Comparison of ENCODE assay signal across 8 cellular contexts in genomic region chr17:28041844-28042656, GRCh38. TPM values are rescaled to one million over a fixed set of nuclear protein-coding genes. Genes with fewer than 3 reads are reported as not detected.
DNase-seq lines count a peak whose midpoint lies in the region; ATAC-seq, FAIRE-seq and TF ChIP-seq lines count a peak whose summit lies in the region.

No MANE protein-coding gene starts in this region.

- ATAC-seq in HG03460 (IDR thresholded peaks at IDR 0.05; ENCODE audit: unreplicated experiment) (peak; percentile 15), GM12878 (peak; percentile 18), left lobe of liver (peak; percentile 17)

- BruUV-seq in GM12878 (replicated peaks; lab: Mats Ljungman, UMichigan): no TSS peak

- CTCF ChIA-PET in GM12878 (lab: Yijun Ruan, JAX): interaction anchor here (1.0 to 1.7 kb wide), 6 partner anchors 11 to 236 kb away, joined by 3 to 6 read pairs (median 4); no protein-coding TSS in a partner anchor

- peak overlapping the region; percentile 86 for H3K4me3 Mint-ChIP-seq in T-helper 1 cell treated with Interleukin-12 subunit alpha and Interleukin-12 subunit beta and Interleukin-4 antibody, amounts not matched to agents 30 μg/mL and 1 μg/mL, for 36 hours

- in situ Hi-C loops in GM12878 (cut with MboI): loop anchor here (10.0 kb wide), 1 partner anchor 497 kb away; no protein-coding TSS in a partner anchor
- in situ Hi-C loops in KBM-7 (cut with MboI; ENCODE audit: low pct_unique_long_range_greater_than_20kb, low sequenced_read_pairs): no loop called here

- H2AFZ ChIP-seq in GM12878 (ENCODE audit: control insufficient read depth, low read depth, low read length): peak overlapping the region; percentile 50

- TF ChIP-seq EP300 in GM12878 (IDR thresholded peaks at IDR 0.05; ENCODE audit: borderline replicate concordance in 1 of 2, control insufficient read depth in 1 of 2, low read depth in 2 of 2, low read length in 2 of 2): no peak

- H3K4me2 ChIP-seq in GM12878 (ENCODE audit: control insufficient read depth, insufficient read depth): peak overlapping the region; percentile 88

- DNase-seq in T-helper 1 cell (no peak), GM12878 (ENCODE audit: low read depth, low spot score) (no peak), left lobe of liver (ENCODE audit: low spot score) (no peak), thyroid gland (no peak), KBM-7 (no peak), NCI-H2029 treated with DMSO at 0.1 percent for 48 hours (lab: John Stamatoyannopoulos, UW) (no peak)

- H3K36me3 ChIP-seq in GM12878 (ENCODE audit: control insufficient read depth in 2 of 2, insufficient read depth in 2 of 2, low read length in 1 of 2) (no peaks in the 10 kb centered on the region), thyroid gland (no peaks in the 10 kb centered on the region)

- SMC1A ChIA-PET in GM12878 (lab: Charles Lee; ENCODE audit: uncharacterized antibody, unreplicated experiment): interaction anchor here (1.0 to 10.0 kb wide), 8 partner anchors 12 to 236 kb away, joined by 3 to 72 read pairs (median 4); no protein-coding TSS in a partner anchor

- H3K4me1 ChIP-seq in GM12878 (ENCODE audit: control insufficient read depth, insufficient read depth, low read length) (peaks cover 10% of the 10 kb centered on the region), thyroid gland (peaks cover 37% of the 10 kb centered on the region in 2 donors)

- RAD21 ChIA-PET in GM12878 (lab: Charles Lee; ENCODE audit: unreplicated experiment): interaction anchor here (0.9 to 2.8 kb wide), 13 partner anchors 12 to 293 kb away, joined by 3 to 16 read pairs (median 5); partner anchors contain the start of genes IFT20 and TNFAIP1

- H3K27me3 ChIP-seq in GM12878 (replicated peaks in 1 of 2; ENCODE audit: control insufficient read depth in 2 of 2, insufficient read depth in 2 of 2, low read length in 1 of 2): no peaks in the 10 kb centered on the region
- no peaks in the 10 kb centered on the region for H3K27me3 ChIP-seq in thyroid gland

- no peak for TF ChIP-seq RAD21 in GM12878 (IDR thresholded peaks at IDR 0.05; ENCODE audit: insufficient read depth, low read depth, low read length)

- peak overlapping the region; percentile 84 for H3K4me3 ChIP-seq in GM12878
- H3K4me3 ChIP-seq in thyroid gland (replicated peaks in 1 of 3): peak overlapping the region in 2 of 3 donors; percentile 75 to 99

- no peak for TF ChIP-seq CTCF in GM12878 (IDR thresholded peaks at IDR 0.05 in 2 of 3, conservative IDR thresholded peaks at IDR 0.05 in 1 of 3; ENCODE audit: control insufficient read depth in 2 of 3, extremely low read depth in 1 of 3, insufficient read depth in 1 of 3, low read depth in 3 of 3, low read length in 3 of 3)
- no peak for TF ChIP-seq CTCF in thyroid gland (IDR thresholded peaks at IDR 0.05)

- no peaks in the 10 kb centered on the region for H3K9me3 Mint-ChIP-seq in T-helper 1 cell treated with Interleukin-12 subunit alpha and Interleukin-12 subunit beta and Interleukin-4 antibody, amounts not matched to agents 30 μg/mL and 1 μg/mL, for 36 hours

- no peak for TF ChIP-seq POLR2A in GM12878 (IDR thresholded peaks at IDR 0.05; ENCODE audit: low read depth, low read length)
- TF ChIP-seq POLR2A in thyroid gland (IDR thresholded peaks at IDR 0.05): no peak

- no peaks in the 10 kb centered on the region; the same call in 2 of the 3 replicates for H3K9me3 ChIP-seq in GM12878 (replicated peaks; ENCODE audit: control insufficient read depth, insufficient read depth, low read length)
- no peaks in the 10 kb centered on the region for H3K9me3 ChIP-seq in thyroid gland

- peaks cover 49% of the 10 kb centered on the region for H3K4me1 Mint-ChIP-seq in T-helper 1 cell treated with Interleukin-12 subunit alpha and Interleukin-12 subunit beta and Interleukin-4 antibody, amounts not matched to agents 30 μg/mL and 1 μg/mL, for 36 hours (ENCODE audit: low read depth)

- H3K27me3 Mint-ChIP-seq in T-helper 1 cell treated with Interleukin-12 subunit alpha and Interleukin-12 subunit beta and Interleukin-4 antibody, amounts not matched to agents 30 μg/mL and 1 μg/mL, for 36 hours (ENCODE audit: low read depth): peaks cover 5% of the 10 kb centered on the region

- H3K79me2 ChIP-seq in GM12878 (ENCODE audit: control insufficient read depth, insufficient read depth, low read length): peaks cover 39% of the 10 kb centered on the region

- peaks cover 18% of the 10 kb centered on the region for H3K36me3 Mint-ChIP-seq in T-helper 1 cell treated with Interleukin-12 subunit alpha and Interleukin-12 subunit beta and Interleukin-4 antibody, amounts not matched to agents 30 μg/mL and 1 μg/mL, for 36 hours (ENCODE audit: low read depth)

- POLR2A ChIA-PET in GM12878 (lab: Charles Lee): interaction anchor here (0.7 to 2.3 kb wide), 6 partner anchors 11 to 96 kb away, joined by 3 to 9 read pairs (median 3); no protein-coding TSS in a partner anchor

- intact Hi-C loops in GM12878 (cut with micrococcal nuclease; ENCODE audit: unreplicated experiment) (loop anchor here (5.0 kb wide), 1 partner anchor 235 kb away; no protein-coding TSS in a partner anchor), thyroid gland (cut with DNase I) (no loop called here)

- H4K20me1 ChIP-seq in GM12878 (ENCODE audit: control insufficient read depth, insufficient read depth): no peaks in the 10 kb centered on the region

- H3K27ac ChIP-seq in GM12878 (ENCODE audit: control insufficient read depth, insufficient read depth) (peak overlapping the region; percentile 68), thyroid gland (peak overlapping the region; percentile 87 to 94 (median 93))

- 10% methylated on average over 11 of the region's 34 CpGs for WGBS in GM12878 (ENCODE audit: insufficient coverage, insufficient replicate concordance, low lambda C conversion rate, missing lambda C conversion rate)
- WGBS in thyroid gland, 2 donors: 1 to 4% methylated on average over 21 to 22 of the region's 34 CpGs

- FAIRE-seq in GM12878 (lab: Jason Lieb, UNC): no peak

- H3K9ac ChIP-seq in GM12878 (ENCODE audit: control insufficient read depth, insufficient read depth, low read length): peak overlapping the region; percentile 78

- H3K27ac Mint-ChIP-seq in T-helper 1 cell treated with Interleukin-12 subunit alpha and Interleukin-12 subunit beta and Interleukin-4 antibody, amounts not matched to agents 30 μg/mL and 1 μg/mL, for 36 hours: peak overlapping the region; percentile 80

TF ChIP-seq in GM12878, 131 proteins besides CTCF, POLR2A, EP300 and RAD21 (continues in another document):
- TF ChIP-seq USF2 (IDR thresholded peaks at IDR 0.05; ENCODE audit: borderline replicate concordance, low read depth, low read length) (no peak), ZNF592 (IDR thresholded peaks at IDR 0.05) (no peak), ZNF24 (IDR thresholded peaks at IDR 0.05) (0 out of 2 replicates have a peak, but pooled peaks have one; percentile 57)

RNA-seq across cellular contexts. Expression of gene NLK, which starts 0.4 kb away (rescaled TPM):
- total RNA-seq in GM12878 (2013; cell fraction: nucleolus; rRNA removed): 77.0 and 80.2 TPM in 2 replicates
- total RNA-seq in GM12878 (2014; rRNA removed): 17.8 and 19.3 TPM in 2 replicates
- total RNA-seq in GM12878 (2014; rRNA removed; fragmentation: Illumina TruSeq; extraction: Trizol): 16.1 and 17.5 TPM in 2 replicates
- total RNA-seq in GM12878 (2021): 15.9 and 16.0 TPM in 2 replicates
- polyA plus RNA-seq in GM12878 (2011; ENCODE audit: low read depth): 6.9 TPM
- polyA plus RNA-seq in GM12878 (2011; rRNA removed): 22.9 and 24.8 TPM in 2 replicates
- polyA plus RNA-seq in GM12878 (2011; cell fraction: cytosol; rRNA removed): 12.5 and 14.8 TPM in 2 replicates
- polyA plus RNA-seq in GM12878 (2011; cell fraction: nucleus; rRNA removed): 30.6 and 31.9 TPM in 2 replicates
- polyA plus RNA-seq in GM12878 (2012): 9.7 and 11.2 TPM in 2 replicates
- polyA plus RNA-seq in GM12878 (2014; fragmentation: Illumina TruSeq; extraction: Trizol): 15.5 and 24.8 TPM in 2 replicates
- polyA plus RNA-seq in GM12878 (2014; fragmentation: Nextera tagmentation; extraction: Ambion mirVana): 1 to 10 TPM; 5.0 to 6.0 TPM
- 14.5 and 15.7 TPM in 2 replicates for polyA plus RNA-seq in GM12878 (2014; rRNA removed)
- 1 to 10 TPM; 5.7 to 7.0 TPM for polyA plus RNA-seq in GM12878 (2016; fragmentation: Nextera tagmentation; extraction: Ambion mirVana)
- 28.1 and 50.4 TPM in 2 replicates for polyA minus RNA-seq in GM12878 (2011; rRNA and poly(A)+ RNA removed)
- polyA minus RNA-seq in GM12878 (2011; cell fraction: cytosol; rRNA and poly(A)+ RNA removed): 7.1 and 12.8 TPM in 2 replicates
- polyA minus RNA-seq in GM12878 (2011; cell fraction: nucleus; rRNA and poly(A)+ RNA removed): 49.1 and 77.6 TPM in 2 replicates
- total RNA-seq in left lobe of liver: 7.5 TPM
- 10 to 100 TPM; 37.7 to 54.2 (median 46.0) TPM for total RNA-seq in thyroid gland
